1 cellular context compared by ENCODE assay signal in genomic region chr19:52034051-52034728, GRCh38.
TF ChIP-seq lines count a peak whose summit lies in the region.

No MANE protein-coding gene starts in this region.

TF ChIP-seq in K562, 482 proteins besides CTCF, POLR2A, EP300 and RAD21 (continued from another document):
- TF ChIP-seq, protein P1, sequence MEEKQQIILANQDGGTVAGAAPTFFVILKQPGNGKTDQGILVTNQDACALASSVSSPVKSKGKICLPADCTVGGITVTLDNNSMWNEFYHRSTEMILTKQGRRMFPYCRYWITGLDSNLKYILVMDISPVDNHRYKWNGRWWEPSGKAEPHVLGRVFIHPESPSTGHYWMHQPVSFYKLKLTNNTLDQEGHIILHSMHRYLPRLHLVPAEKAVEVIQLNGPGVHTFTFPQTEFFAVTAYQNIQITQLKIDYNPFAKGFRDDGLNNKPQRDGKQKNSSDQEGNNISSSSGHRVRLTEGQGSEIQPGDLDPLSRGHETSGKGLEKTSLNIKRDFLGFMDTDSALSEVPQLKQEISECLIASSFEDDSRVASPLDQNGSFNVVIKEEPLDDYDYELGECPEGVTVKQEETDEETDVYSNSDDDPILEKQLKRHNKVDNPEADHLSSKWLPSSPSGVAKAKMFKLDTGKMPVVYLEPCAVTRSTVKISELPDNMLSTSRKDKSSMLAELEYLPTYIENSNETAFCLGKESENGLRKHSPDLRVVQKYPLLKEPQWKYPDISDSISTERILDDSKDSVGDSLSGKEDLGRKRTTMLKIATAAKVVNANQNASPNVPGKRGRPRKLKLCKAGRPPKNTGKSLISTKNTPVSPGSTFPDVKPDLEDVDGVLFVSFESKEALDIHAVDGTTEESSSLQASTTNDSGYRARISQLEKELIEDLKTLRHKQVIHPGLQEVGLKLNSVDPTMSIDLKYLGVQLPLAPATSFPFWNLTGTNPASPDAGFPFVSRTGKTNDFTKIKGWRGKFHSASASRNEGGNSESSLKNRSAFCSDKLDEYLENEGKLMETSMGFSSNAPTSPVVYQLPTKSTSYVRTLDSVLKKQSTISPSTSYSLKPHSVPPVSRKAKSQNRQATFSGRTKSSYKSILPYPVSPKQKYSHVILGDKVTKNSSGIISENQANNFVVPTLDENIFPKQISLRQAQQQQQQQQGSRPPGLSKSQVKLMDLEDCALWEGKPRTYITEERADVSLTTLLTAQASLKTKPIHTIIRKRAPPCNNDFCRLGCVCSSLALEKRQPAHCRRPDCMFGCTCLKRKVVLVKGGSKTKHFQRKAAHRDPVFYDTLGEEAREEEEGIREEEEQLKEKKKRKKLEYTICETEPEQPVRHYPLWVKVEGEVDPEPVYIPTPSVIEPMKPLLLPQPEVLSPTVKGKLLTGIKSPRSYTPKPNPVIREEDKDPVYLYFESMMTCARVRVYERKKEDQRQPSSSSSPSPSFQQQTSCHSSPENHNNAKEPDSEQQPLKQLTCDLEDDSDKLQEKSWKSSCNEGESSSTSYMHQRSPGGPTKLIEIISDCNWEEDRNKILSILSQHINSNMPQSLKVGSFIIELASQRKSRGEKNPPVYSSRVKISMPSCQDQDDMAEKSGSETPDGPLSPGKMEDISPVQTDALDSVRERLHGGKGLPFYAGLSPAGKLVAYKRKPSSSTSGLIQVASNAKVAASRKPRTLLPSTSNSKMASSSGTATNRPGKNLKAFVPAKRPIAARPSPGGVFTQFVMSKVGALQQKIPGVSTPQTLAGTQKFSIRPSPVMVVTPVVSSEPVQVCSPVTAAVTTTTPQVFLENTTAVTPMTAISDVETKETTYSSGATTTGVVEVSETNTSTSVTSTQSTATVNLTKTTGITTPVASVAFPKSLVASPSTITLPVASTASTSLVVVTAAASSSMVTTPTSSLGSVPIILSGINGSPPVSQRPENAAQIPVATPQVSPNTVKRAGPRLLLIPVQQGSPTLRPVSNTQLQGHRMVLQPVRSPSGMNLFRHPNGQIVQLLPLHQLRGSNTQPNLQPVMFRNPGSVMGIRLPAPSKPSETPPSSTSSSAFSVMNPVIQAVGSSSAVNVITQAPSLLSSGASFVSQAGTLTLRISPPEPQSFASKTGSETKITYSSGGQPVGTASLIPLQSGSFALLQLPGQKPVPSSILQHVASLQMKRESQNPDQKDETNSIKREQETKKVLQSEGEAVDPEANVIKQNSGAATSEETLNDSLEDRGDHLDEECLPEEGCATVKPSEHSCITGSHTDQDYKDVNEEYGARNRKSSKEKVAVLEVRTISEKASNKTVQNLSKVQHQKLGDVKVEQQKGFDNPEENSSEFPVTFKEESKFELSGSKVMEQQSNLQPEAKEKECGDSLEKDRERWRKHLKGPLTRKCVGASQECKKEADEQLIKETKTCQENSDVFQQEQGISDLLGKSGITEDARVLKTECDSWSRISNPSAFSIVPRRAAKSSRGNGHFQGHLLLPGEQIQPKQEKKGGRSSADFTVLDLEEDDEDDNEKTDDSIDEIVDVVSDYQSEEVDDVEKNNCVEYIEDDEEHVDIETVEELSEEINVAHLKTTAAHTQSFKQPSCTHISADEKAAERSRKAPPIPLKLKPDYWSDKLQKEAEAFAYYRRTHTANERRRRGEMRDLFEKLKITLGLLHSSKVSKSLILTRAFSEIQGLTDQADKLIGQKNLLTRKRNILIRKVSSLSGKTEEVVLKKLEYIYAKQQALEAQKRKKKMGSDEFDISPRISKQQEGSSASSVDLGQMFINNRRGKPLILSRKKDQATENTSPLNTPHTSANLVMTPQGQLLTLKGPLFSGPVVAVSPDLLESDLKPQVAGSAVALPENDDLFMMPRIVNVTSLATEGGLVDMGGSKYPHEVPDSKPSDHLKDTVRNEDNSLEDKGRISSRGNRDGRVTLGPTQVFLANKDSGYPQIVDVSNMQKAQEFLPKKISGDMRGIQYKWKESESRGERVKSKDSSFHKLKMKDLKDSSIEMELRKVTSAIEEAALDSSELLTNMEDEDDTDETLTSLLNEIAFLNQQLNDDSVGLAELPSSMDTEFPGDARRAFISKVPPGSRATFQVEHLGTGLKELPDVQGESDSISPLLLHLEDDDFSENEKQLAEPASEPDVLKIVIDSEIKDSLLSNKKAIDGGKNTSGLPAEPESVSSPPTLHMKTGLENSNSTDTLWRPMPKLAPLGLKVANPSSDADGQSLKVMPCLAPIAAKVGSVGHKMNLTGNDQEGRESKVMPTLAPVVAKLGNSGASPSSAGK (IDR thresholded peaks at IDR 0.05) = no peak; the same call in 1 of the 2 replicates
- TF ChIP-seq MXI1 (IDR thresholded peaks at IDR 0.05; ENCODE audit: low read depth, low read length) (no peak), TRIM28 (IDR thresholded peaks at IDR 0.05) (peak; percentile 89), NR2C2 (CRISPR knock-in tag; IDR thresholded peaks at IDR 0.05) (no peak), NR2C2 (tag; IDR thresholded peaks at IDR 0.05) (no peak), ZNF551 (CRISPR knock-in tag; IDR thresholded peaks at IDR 0.05) (no peak), TCF7 (IDR thresholded peaks at IDR 0.05; ENCODE audit: borderline replicate concordance) (no peak), TRIM24 (IDR thresholded peaks at IDR 0.05) (peak in 1 of 2 experiments; percentile 44; a peak in 2 of 4 replicates), ZEB2 (IDR thresholded peaks at IDR 0.05) (no peak), KDM2B (CRISPR knock-in tag; IDR thresholded peaks at IDR 0.05) (no peak), CEBPG (CRISPR knock-in tag; IDR thresholded peaks at IDR 0.05) (no peak), CEBPG (tag; conservative IDR thresholded peaks at IDR 0.05 in 1 of 2, IDR thresholded peaks at IDR 0.05 in 1 of 2) (0 out of 4 replicates have a peak, but pooled peaks of 1 of the 2 experiments have one; percentile 45), RBM22 (IDR thresholded peaks at IDR 0.05; ENCODE audit: low read depth, low read length, poor library complexity, severe bottlenecking) (no peak)
- TF ChIP-seq, protein P2, sequence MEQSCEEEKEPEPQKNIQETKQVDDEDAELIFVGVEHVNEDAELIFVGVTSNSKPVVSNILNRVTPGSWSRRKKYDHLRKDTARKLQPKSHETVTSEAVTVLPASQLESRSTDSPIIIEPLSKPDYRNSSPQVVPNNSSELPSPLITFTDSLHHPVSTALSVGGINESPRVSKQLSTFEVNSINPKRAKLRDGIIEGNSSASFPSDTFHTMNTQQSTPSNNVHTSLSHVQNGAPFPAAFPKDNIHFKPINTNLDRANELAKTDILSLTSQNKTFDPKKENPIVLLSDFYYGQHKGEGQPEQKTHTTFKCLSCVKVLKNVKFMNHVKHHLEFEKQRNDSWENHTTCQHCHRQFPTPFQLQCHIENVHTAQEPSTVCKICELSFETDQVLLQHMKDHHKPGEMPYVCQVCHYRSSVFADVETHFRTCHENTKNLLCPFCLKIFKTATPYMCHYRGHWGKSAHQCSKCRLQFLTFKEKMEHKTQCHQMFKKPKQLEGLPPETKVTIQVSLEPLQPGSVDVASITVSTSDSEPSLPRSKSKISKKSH (CRISPR knock-in tag; IDR thresholded peaks at IDR 0.05) = 0 out of 2 replicates have a peak, but pooled peaks have one; percentile 14
- TF ChIP-seq, protein P3, sequence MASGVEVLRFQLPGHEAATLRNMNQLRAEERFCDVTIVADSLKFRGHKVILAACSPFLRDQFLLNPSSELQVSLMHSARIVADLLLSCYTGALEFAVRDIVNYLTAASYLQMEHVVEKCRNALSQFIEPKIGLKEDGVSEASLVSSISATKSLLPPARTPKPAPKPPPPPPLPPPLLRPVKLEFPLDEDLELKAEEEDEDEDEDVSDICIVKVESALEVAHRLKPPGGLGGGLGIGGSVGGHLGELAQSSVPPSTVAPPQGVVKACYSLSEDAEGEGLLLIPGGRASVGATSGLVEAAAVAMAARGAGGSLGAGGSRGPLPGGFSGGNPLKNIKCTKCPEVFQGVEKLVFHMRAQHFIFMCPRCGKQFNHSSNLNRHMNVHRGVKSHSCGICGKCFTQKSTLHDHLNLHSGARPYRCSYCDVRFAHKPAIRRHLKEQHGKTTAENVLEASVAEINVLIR (CRISPR knock-in tag; IDR thresholded peaks at IDR 0.05) = no peak
